In genomic region chr22:41429946-41430332, GRCh38 we compare ENCODE assay signal across 23 cellular contexts.
"Had no signal": no experiment of that assay in that cellular context is flagged by ENCODE, and none has a peak within 500 bp of the region (broad histone marks: within the 10 kb centered on the region; RNA-seq: fewer than 3 reads in every experiment).

No MANE protein-coding gene starts in this region.

- H3K9me3 ChIP-seq: pancreas, prostate gland, sigmoid colon, spleen, thyroid gland, upper lobe of right lung had no signal

- H3K4me1 Mint-ChIP-seq: neural crest cell had no signal

- H3K4me1 ChIP-seq: pancreas had no signal

- ATAC-seq: activated CD4-positive, CD25-positive, alpha-beta regulatory T cell treated with anti-CD3 and anti-CD28 coated beads, Interleukin-2, amount 50 U/mL, for 24 hours; activated naive CD8-positive, alpha-beta T cell treated with anti-CD3 and anti-CD28 coated beads, Interleukin-2, amount 50 U/mL, for 24 hours; naive thymus-derived CD4-positive, alpha-beta T cell; pancreas; stimulated activated naive CD8-positive, alpha-beta T cell treated with anti-CD3 and anti-CD28 coated beads, Interleukin-15, Interleukin-2, amounts not matched to agents 100 U/mL and 50 U/mL, for 24 hours; T-cell had no signal

- H3K27me3 Mint-ChIP-seq: activated naive CD8-positive, alpha-beta T cell treated with anti-CD3 and anti-CD28 coated beads, Interleukin-2, amount 50 U/mL, for 24 hours; memory B cell; naive thymus-derived CD4-positive, alpha-beta T cell; T-cell had no signal

- H3K36me3 ChIP-seq: prostate gland had no signal

- H3K27ac ChIP-seq: pancreas, prostate gland, sigmoid colon, upper lobe of right lung had no signal

- H3K27ac Mint-ChIP-seq: activated naive CD8-positive, alpha-beta T cell treated with anti-CD3 and anti-CD28 coated beads, Interleukin-2, amount 50 U/mL, for 24 hours; memory B cell; T-cell; T-helper 2 cell treated with Interferon-gamma antibody and Interleukin-4, amounts not matched to agents 5 μg/mL and 100 μg/mL, for 36 hours had no signal

- H3K9me3 Mint-ChIP-seq: activated naive CD8-positive, alpha-beta T cell treated with anti-CD3 and anti-CD28 coated beads, Interleukin-2, amount 50 U/mL, for 24 hours; memory B cell; naive thymus-derived CD4-positive, alpha-beta T cell; neural crest cell; T-cell; T-helper 2 cell treated with Interferon-gamma antibody and Interleukin-4, amounts not matched to agents 5 μg/mL and 100 μg/mL, for 36 hours had no signal

- H3K4me3 Mint-ChIP-seq: activated naive CD8-positive, alpha-beta T cell treated with anti-CD3 and anti-CD28 coated beads, Interleukin-2, amount 50 U/mL, for 24 hours; memory B cell; naive thymus-derived CD4-positive, alpha-beta T cell; neural crest cell; T-cell; T-helper 2 cell treated with Interferon-gamma antibody and Interleukin-4, amounts not matched to agents 5 μg/mL and 100 μg/mL, for 36 hours had no signal

- DNase-seq: activated CD4-positive, alpha-beta T cell treated with anti-CD3 and anti-CD28 coated beads for 48 hours; activated CD4-positive, alpha-beta T cell treated with anti-CD3 and anti-CD28 coated beads, Interleukin-2, amount 50 U/mL, for 48 hours; activated CD8-positive, alpha-beta memory T cell treated with anti-CD3 and anti-CD28 coated beads for 24 hours; activated gamma-delta T cell treated with Interleukin-2 at 50 U/mL for 16 hours; activated naive CD4-positive, alpha-beta T cell treated with anti-CD3 and anti-CD28 coated beads, Interleukin-2, amount 50 U/mL, for 16 hours; activated naive CD8-positive, alpha-beta T cell treated with anti-CD3 and anti-CD28 coated beads, Interleukin-2, amount 50 U/mL, for 24 hours; hippocampal formation; kidney; naive thymus-derived CD4-positive, alpha-beta T cell; pancreas; sigmoid colon; spleen; stimulated activated CD4-positive, alpha-beta T cell treated with anti-CD3 and anti-CD28 coated beads, Interleukin-2, amount 100 ng/mL, for 48 hours; stimulated activated naive CD8-positive, alpha-beta T cell treated with anti-CD3 and anti-CD28 coated beads, Interleukin-15, Interleukin-2, amounts not matched to agents 100 U/mL and 50 U/mL, for 24 hours; T-cell; thyroid gland; upper lobe of right lung had no signal

- H3K27me3 ChIP-seq: pancreas, sigmoid colon, spleen, thyroid gland, upper lobe of right lung had no signal

- H3K4me3 ChIP-seq: coronary artery, pancreas, prostate gland, sigmoid colon, spleen, thyroid gland, upper lobe of right lung had no signal
